In the genomic region with DNA sequence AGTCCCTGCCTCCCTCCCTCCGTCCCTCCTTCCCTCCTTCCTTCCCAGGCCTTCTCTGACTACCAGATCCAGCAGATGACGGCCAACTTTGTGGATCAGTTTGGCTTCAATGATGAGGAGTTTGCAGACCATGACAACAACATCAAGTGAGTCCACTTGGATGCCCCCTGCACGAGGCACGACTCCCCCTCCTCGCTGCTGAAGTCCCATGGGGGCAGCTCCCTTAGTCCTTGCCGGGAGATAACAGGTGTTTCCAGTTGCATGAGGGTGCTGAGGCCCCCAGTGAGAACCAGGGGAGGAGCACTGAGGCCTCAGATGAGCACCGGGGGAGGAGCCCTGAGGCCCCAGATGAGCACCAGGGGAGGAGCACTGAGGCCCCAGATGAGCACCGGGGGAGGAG, we compare ENCODE assay signal across 8 cellular contexts.
"Had no signal": no experiment of that assay in that cellular context is flagged by ENCODE, and none has a peak within 500 bp of the region (broad histone marks: within the 10 kb centered on the region; RNA-seq: fewer than 3 reads in every experiment).

No MANE protein-coding gene starts in this region.

- H3K27ac ChIP-seq: KMS-11 had no signal

- H2AFZ ChIP-seq: GM23338 had no signal

- FAIRE-seq: H1, H54 had no signal

- DNase-seq: H9, HCEC 1CT, KBM-7 had no signal

- H3K27ac Mint-ChIP-seq: GM23338, H9, IgD-negative memory B cell had no signal

- H3K36me3 Mint-ChIP-seq: IgD-negative memory B cell had no signal

- H3K4me3 ChIP-seq: GM23338 had no signal

- H3K9me3 Mint-ChIP-seq: GM23338, IgD-negative memory B cell had no signal

- H3K4me2 ChIP-seq: GM23338, KMS-11 had no signal

- H3K4me3 Mint-ChIP-seq: GM23338, H9, IgD-negative memory B cell had no signal

- H3K9ac ChIP-seq: KMS-11 had no signal

- H3K4me1 Mint-ChIP-seq: H9 had no signal
